In genomic region chr2:150919899-150920298, GRCh38 we compare ENCODE assay signal across 18 cellular contexts.
"Had no signal": no experiment of that assay in that cellular context is flagged by ENCODE, and none has a peak within 500 bp of the region (broad histone marks: within the 10 kb centered on the region; RNA-seq: fewer than 3 reads in every experiment).

No MANE protein-coding gene starts in this region.

- H3K27me3 ChIP-seq: gastrocnemius medialis, tibial artery had no signal

- H3K9me3 ChIP-seq: gastrocnemius medialis, heart right ventricle, tibial artery had no signal

- H3K27ac ChIP-seq: gastrocnemius medialis, heart right ventricle, parathyroid adenoma, tibial artery had no signal

- H3K4me3 ChIP-seq: gastrocnemius medialis, heart right ventricle, tibial artery had no signal

- H3K9ac ChIP-seq: parathyroid adenoma had no signal

- H3K79me2 ChIP-seq: parathyroid adenoma had no signal

- DNase-seq: activated CD4-positive, alpha-beta T cell treated with anti-CD3 and anti-CD28 coated beads for 4 hours; activated CD8-positive, alpha-beta T cell treated with anti-CD3 and anti-CD28 coated beads for 36 hours; activated effector memory CD4-positive, alpha-beta T cell treated with anti-CD3 and anti-CD28 coated beads, Interleukin-2, amount 50 U/mL, for 16 hours; activated T-cell treated with anti-CD3 and anti-CD28 coated beads, Interleukin-2, amount 50 U/mL, for 48 hours; amniotic stem cell; cortex of kidney; effector memory CD8-positive, alpha-beta T cell; gastrocnemius medialis; heart right ventricle; naive thymus-derived CD4-positive, alpha-beta T cell; retina; stimulated activated CD4-positive, alpha-beta T cell treated with anti-CD3 and anti-CD28 coated beads, Interleukin-2, amount 100 ng/mL, for 48 hours; T-helper 2 cell; tibial artery had no signal

- H3K36me3 ChIP-seq: gastrocnemius medialis, heart right ventricle, tibial artery had no signal

- ATAC-seq: activated CD8-positive, alpha-beta T cell treated with anti-CD3 and anti-CD28 coated beads for 36 hours; effector memory CD8-positive, alpha-beta T cell; gastrocnemius medialis; heart right ventricle; left lobe of liver; naive thymus-derived CD4-positive, alpha-beta T cell; stimulated activated memory B cell treated with anti-CD40 and anti-IgM and Interleukin-4, amounts not matched to agents 10 μg/mL and 1 μg/mL and 100 μg/mL, for 72 hours; WTC11 had no signal

- H3K4me1 ChIP-seq: gastrocnemius medialis, heart right ventricle, parathyroid adenoma, tibial artery had no signal

- H2AFZ ChIP-seq: parathyroid adenoma had no signal
